ENCODE assay signal across 13 cellular contexts in the genomic region with DNA sequence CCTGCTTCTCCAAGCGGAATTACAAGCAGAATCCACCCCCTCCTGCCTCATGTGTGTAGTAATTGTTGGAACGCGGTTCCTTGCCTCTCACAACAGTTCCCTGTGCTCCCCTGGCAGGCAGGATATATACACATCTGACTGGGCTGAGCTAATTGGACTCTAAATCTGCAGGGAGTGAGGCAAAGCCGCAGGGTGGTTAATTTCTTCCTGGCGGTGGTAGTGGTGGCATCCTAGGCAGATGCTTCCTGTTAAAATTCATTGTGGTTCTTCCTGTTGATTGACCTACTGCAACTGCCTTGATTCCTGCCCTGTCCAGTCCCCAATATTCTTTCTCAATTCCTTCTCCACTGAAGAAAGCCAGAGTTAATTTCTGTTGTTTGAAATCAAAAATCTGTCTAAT.
DNase-seq lines count a peak whose midpoint lies in the region; ATAC-seq, FAIRE-seq and TF ChIP-seq lines count a peak whose summit lies in the region.
"Had no signal": no experiment of that assay in that cellular context is flagged by ENCODE, and none has a peak within 500 bp of the region (broad histone marks: within the 10 kb centered on the region; RNA-seq: fewer than 3 reads in every experiment).

No MANE protein-coding gene starts in this region.

- H2AFZ ChIP-seq in endothelial cell of umbilical vein (ENCODE audit: low read depth, low read length) = no peak overlapping the region

- CTCF ChIA-PET in endothelial cell of umbilical vein (lab: Charles Lee) = interaction anchor here (0.8 to 2.0 kb wide), 5 partner anchors 32 to 834 kb away, joined by 3 to 24 read pairs (median 4); no protein-coding TSS in a partner anchor

- no peaks in the 10 kb centered on the region for H3K36me3 ChIP-seq in endothelial cell of umbilical vein (ENCODE audit: control insufficient read depth in 2 of 2, extremely low read depth in 1 of 2, insufficient read depth in 2 of 2, low read length in 2 of 2)

- H3K27me3 ChIP-seq in endothelial cell of umbilical vein (ENCODE audit: control insufficient read depth in 2 of 2, insufficient read depth in 2 of 2, low read length in 2 of 2) = no peaks in the 10 kb centered on the region

- BruUV-seq in endothelial cell of umbilical vein (replicated peaks; lab: Mats Ljungman, UMichigan) = no TSS peak

- POLR2A ChIA-PET in endothelial cell of umbilical vein (lab: Charles Lee) = no interaction called here

- H3K4me1 ChIP-seq in endothelial cell of umbilical vein (ENCODE audit: control insufficient read depth, extremely low read depth, insufficient read depth, low read length) = no peaks in the 10 kb centered on the region

- H3K9ac ChIP-seq in endothelial cell of umbilical vein (replicated peaks; ENCODE audit: extremely low read depth, insufficient read depth, low read length) = no peak overlapping the region

- TF ChIP-seq POLR2A in endothelial cell of umbilical vein (IDR thresholded peaks at IDR 0.05; ENCODE audit: low read depth, low read length) = no peak

- no peaks in the 10 kb centered on the region for H3K79me2 ChIP-seq in endothelial cell of umbilical vein (ENCODE audit: control insufficient read depth, insufficient read depth, low read length)

- intact Hi-C loops in endothelial cell of umbilical vein (cut with micrococcal nuclease) = no loop called here

- no peaks in the 10 kb centered on the region for H3K9me1 ChIP-seq in endothelial cell of umbilical vein (replicated peaks; ENCODE audit: control insufficient read depth, extremely low read depth, insufficient read depth, low read length)

- dilution Hi-C loops in endothelial cell of umbilical vein (cut with MboI; ENCODE audit: extremely low pct_ligation_motif_present, low sequenced_read_pairs) = no loop called here

- no peaks in the 10 kb centered on the region for H3K9me3 ChIP-seq in endothelial cell of umbilical vein (replicated peaks; ENCODE audit: control insufficient read depth, insufficient read depth, low read length)

- FAIRE-seq in endothelial cell of umbilical vein (lab: Jason Lieb, UNC) = peak; percentile 62
- no peak for FAIRE-seq in frontal cortex (lab: Jason Lieb, UNC)
- FAIRE-seq: astrocyte had no signal

- no peak overlapping the region for H3K4me3 ChIP-seq in endothelial cell of umbilical vein (replicated peaks in 1 of 3; ENCODE audit: insufficient read depth in 1 of 3, low read depth in 1 of 3, low read length in 3 of 3)
- H3K4me3 ChIP-seq: mucosa of descending colon had no signal

- H3K27ac ChIP-seq in endothelial cell of umbilical vein (ENCODE audit: insufficient read depth, low read depth, low read length) = no peak overlapping the region

- no peak overlapping the region for H3K4me2 ChIP-seq in endothelial cell of umbilical vein (ENCODE audit: insufficient read depth, low read length)

- DNase-seq in A172 (ENCODE audit: low spot score) (peak; percentile 88), EL (peak; percentile 29), NOMO-1 (lab: John Stamatoyannopoulos, UW; ENCODE audit: unreplicated experiment in 2 of 2) (peak; percentile 78 to 83), endothelial cell of umbilical vein (ENCODE audit: low read depth, low spot score) (peak; percentile 65), frontal cortex (ENCODE audit: low spot score in 2 of 2) (no peak), NCI-H510A treated with DMSO at 0.1 percent for 48 hours (lab: John Stamatoyannopoulos, UW) (no peak), NCI-H1105 treated with DMSO at 0.1 percent for 48 hours (lab: John Stamatoyannopoulos, UW) (no peak)
- DNase-seq: activated CD8-positive, alpha-beta memory T cell treated with anti-CD3 and anti-CD28 coated beads, Interleukin-2, amount 50 U/mL, for 4 hours; CD4-positive, CD25-positive, alpha-beta regulatory T cell; mucosa of descending colon; NCI-H1048 had no signal

- no peak for ATAC-seq in HG02885 (IDR thresholded peaks at IDR 0.05; ENCODE audit: poor library complexity, unreplicated experiment)

- no peaks in the 10 kb centered on the region for H4K20me1 ChIP-seq in endothelial cell of umbilical vein (replicated peaks; ENCODE audit: control insufficient read depth, extremely low read depth, insufficient read depth, low read length)

- TF ChIP-seq CTCF in endothelial cell of umbilical vein (IDR thresholded peaks at IDR 0.05; ENCODE audit: extremely low read depth in 1 of 2, insufficient read depth in 1 of 2, low read depth in 1 of 2, low read length in 2 of 2) = no peak

TF ChIP-seq in endothelial cell of umbilical vein, 7 proteins besides CTCF, POLR2A, EP300 and RAD21:
- TF ChIP-seq, protein P1, sequence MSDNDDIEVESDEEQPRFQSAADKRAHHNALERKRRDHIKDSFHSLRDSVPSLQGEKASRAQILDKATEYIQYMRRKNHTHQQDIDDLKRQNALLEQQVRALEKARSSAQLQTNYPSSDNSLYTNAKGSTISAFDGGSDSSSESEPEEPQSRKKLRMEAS (IDR thresholded peaks at IDR 0.05; ENCODE audit: insufficient read depth, insufficient read length) = no peak
- no peak for TF ChIP-seq POLR2AphosphoS5 (IDR thresholded peaks at IDR 0.05; ENCODE audit: insufficient read depth, low read depth, low read length)
- no peak for TF ChIP-seq GATA2 (IDR thresholded peaks at IDR 0.05; ENCODE audit: insufficient read depth, insufficient read length, low read depth, low read length)
- TF ChIP-seq JUN (IDR thresholded peaks at IDR 0.05; ENCODE audit: borderline replicate concordance, insufficient read depth, insufficient read length, low read depth) = no peak
- no peak for TF ChIP-seq FOS (IDR thresholded peaks at IDR 0.05; ENCODE audit: borderline replicate concordance, insufficient read depth, low read length)
- TF ChIP-seq EZH2 (IDR thresholded peaks at IDR 0.05; ENCODE audit: borderline replicate concordance, low read depth, low read length, severe bottlenecking) = no peak
- TF ChIP-seq MYC (IDR thresholded peaks at IDR 0.05; ENCODE audit: low read depth, low read length) = no peak

Comparison
In these comparisons a context has a peak if more than half of its experiments do, and no peak if none do; other contexts are left out.
1. DNase-seq: peak in A172 (single experiment), EL (single experiment), NOMO-1 (2 of 2) and endothelial cell of umbilical vein (single experiment); none in frontal cortex (0 of 2), NCI-H510A treated with DMSO at 0.1 percent for 48 hours (single experiment) and NCI-H1105 treated with DMSO at 0.1 percent for 48 hours (single experiment).